Comparison of ENCODE assay signal across 8 cellular contexts in the genomic region with DNA sequence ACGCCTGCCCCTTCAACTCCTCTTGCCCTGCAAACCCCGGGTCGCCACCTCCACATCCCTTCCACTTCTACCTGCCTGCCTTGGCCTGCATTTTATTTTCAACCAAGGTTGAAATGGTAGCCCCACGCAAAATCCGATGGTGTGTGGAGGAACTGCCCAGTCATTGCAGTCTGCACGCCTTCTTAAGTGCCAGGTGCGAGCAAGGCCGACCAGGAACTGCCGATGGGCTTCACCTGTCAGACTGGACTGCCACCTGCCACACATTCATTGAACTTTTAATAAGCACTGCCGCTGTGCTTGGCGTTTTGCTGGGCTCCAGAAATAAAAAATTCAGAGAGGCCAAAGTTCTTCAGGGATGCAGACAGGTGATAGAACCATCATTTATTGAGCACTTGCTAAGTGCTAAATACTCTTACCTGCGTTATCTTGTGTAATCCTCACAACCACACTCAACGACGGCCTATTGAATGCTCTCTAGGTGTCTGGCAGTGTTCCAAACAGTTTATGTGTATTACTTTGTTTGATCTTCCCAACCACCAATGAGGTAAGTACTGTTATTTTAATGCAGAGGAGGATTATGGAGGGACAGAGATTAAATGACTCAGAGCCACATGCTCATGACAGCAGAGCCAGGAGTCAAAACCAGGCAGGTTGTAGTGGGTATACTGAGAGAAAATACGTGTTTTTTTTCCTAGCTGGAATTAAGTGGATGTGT.
DNase-seq lines count a peak whose midpoint lies in the region; ATAC-seq and TF ChIP-seq lines count a peak whose summit lies in the region.

No MANE protein-coding gene starts in this region.

- H3K9ac ChIP-seq in endocrine pancreas (ENCODE audit: control insufficient read depth, insufficient read depth, low read length) = peak overlapping the region; percentile 38

- no peak for TF ChIP-seq CTCF in WERI-Rb-1 (IDR thresholded peaks at IDR 0.05; ENCODE audit: low read depth, low read length)
- no peak for TF ChIP-seq CTCF in nephron progenitor cell (IDR thresholded peaks at IDR 0.05)

- ATAC-seq in GM21737 (IDR thresholded peaks at IDR 0.05; ENCODE audit: unreplicated experiment) = no peak

- H3K9me3 Mint-ChIP-seq in nephron progenitor cell = no peaks in the 10 kb centered on the region

- H3K4me1 ChIP-seq in endocrine pancreas (ENCODE audit: control insufficient read depth, insufficient read depth, low read length) = no peaks in the 10 kb centered on the region

- no peaks in the 10 kb centered on the region for H3K36me3 ChIP-seq in WERI-Rb-1
- no peaks in the 10 kb centered on the region for H3K36me3 ChIP-seq in endocrine pancreas (ENCODE audit: control insufficient read depth, insufficient read depth, low read length)

- peak overlapping the region; percentile 95 for H3K27ac Mint-ChIP-seq in nephron progenitor cell

- H3K4me1 Mint-ChIP-seq in nephron progenitor cell = peaks cover 95% of the 10 kb centered on the region

- peak overlapping the region; percentile 79 for H3K4me3 Mint-ChIP-seq in nephron progenitor cell

- H3K9me3 ChIP-seq in WERI-Rb-1 (ENCODE audit: severe bottlenecking) = no peaks in the 10 kb centered on the region
- no peaks in the 10 kb centered on the region for H3K9me3 ChIP-seq in endocrine pancreas (ENCODE audit: control insufficient read depth, low read length)

- H3K36me3 Mint-ChIP-seq in nephron progenitor cell (ENCODE audit: low read depth) = no peaks in the 10 kb centered on the region

- peak overlapping the region; percentile 97 for H3K27ac ChIP-seq in WERI-Rb-1

- DNase-seq in activated effector memory CD4-positive, alpha-beta T cell treated with anti-CD3 and anti-CD28 coated beads, Interleukin-2, amount 50 U/mL, for 16 hours = peak; percentile 64
- DNase-seq in activated effector memory CD4-positive, alpha-beta T cell treated with Interleukin-2 at 50 U/mL for 16 hours = no peak
- DNase-seq in WERI-Rb-1 = peak; percentile 70
- no peak for DNase-seq in nephron progenitor cell
- DNase-seq in OCI-M2 (lab: John Stamatoyannopoulos, UW; ENCODE audit: unreplicated experiment) = no peak
- no peak for DNase-seq in effector CD4-positive, alpha-beta T cell

- H3K27me3 ChIP-seq in WERI-Rb-1 (ENCODE audit: insufficient read depth, low read depth, severe bottlenecking) = no peaks in the 10 kb centered on the region
- no peaks in the 10 kb centered on the region for H3K27me3 ChIP-seq in endocrine pancreas (ENCODE audit: control insufficient read depth, insufficient read depth, low read length)

- H3K4me3 ChIP-seq in WERI-Rb-1 (ENCODE audit: low read depth, low read length) (peak overlapping the region; percentile 50), endocrine pancreas (ENCODE audit: control insufficient read depth, insufficient read depth, low read length) (peak overlapping the region; percentile 70)

- no peaks in the 10 kb centered on the region for H3K27me3 Mint-ChIP-seq in nephron progenitor cell (ENCODE audit: low read depth, poor library complexity)

Comparison
In these comparisons a context has a peak if more than half of its experiments do, and no peak if none do; other contexts are left out.
1. DNase-seq: peak in activated effector memory CD4-positive, alpha-beta T cell treated with anti-CD3 and anti-CD28 coated beads, Interleukin-2, amount 50 U/mL, for 16 hours (single experiment) and WERI-Rb-1 (single experiment); none in activated effector memory CD4-positive, alpha-beta T cell treated with Interleukin-2 at 50 U/mL for 16 hours (single experiment), nephron progenitor cell (single experiment), OCI-M2 (single experiment) and effector CD4-positive, alpha-beta T cell (single experiment).